ENCODE assay signal across 2 cellular contexts in the genomic region with DNA sequence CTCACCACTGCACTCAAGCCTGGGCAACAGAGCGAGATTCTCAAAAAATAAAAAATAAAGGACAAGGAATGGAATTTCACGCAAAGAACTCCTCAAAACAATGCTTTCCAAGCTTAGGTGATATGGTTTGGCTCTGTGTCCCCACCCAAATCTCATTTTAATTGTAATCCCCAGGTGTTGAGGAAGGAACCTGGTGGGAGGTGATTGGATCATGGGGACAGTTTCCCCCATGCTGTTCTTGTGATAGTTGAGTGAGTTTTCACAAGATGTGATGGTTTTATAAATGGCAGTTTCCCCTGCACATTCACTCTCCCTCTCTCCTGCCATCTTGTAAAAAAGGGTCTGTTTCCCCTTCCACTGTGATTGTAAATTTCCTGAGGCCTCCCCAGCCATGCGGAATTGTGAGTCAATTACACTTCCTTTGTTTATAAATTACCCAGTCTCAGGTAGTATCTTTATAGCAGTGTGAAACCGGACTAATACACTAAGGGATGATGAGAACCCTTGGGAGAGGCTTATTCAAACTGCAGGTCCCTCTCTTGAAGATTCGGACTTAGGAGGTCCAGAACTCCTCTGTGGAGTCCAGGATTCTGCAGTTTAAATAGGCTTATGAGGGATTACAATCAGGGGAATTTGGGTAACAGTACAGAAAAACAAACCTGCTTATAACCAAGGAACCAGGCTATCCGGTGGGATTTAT.
A peak's percentile ranks its signal among the peaks of the same experiment; 100 is the strongest.
TF ChIP-seq lines count a peak whose summit lies in the region.

No MANE protein-coding gene starts in this region.

TF ChIP-seq in GM23338, 12 proteins besides CTCF, POLR2A, EP300 and RAD21:
- TF ChIP-seq NANOG (IDR thresholded peaks at IDR 0.05; ENCODE audit: borderline replicate concordance): 0 out of 2 replicates have a peak, but pooled peaks have one; percentile 27
- TF ChIP-seq, protein P1, sequence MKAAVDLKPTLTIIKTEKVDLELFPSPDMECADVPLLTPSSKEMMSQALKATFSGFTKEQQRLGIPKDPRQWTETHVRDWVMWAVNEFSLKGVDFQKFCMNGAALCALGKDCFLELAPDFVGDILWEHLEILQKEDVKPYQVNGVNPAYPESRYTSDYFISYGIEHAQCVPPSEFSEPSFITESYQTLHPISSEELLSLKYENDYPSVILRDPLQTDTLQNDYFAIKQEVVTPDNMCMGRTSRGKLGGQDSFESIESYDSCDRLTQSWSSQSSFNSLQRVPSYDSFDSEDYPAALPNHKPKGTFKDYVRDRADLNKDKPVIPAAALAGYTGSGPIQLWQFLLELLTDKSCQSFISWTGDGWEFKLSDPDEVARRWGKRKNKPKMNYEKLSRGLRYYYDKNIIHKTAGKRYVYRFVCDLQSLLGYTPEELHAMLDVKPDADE (IDR thresholded peaks at IDR 0.05): no peak
TF ChIP-seq in GM23338: peak in this region for 1.

TF ChIP-seq in endothelial cell of umbilical vein, 7 proteins besides CTCF, POLR2A, EP300 and RAD21:
- TF ChIP-seq EZH2 (IDR thresholded peaks at IDR 0.05; ENCODE audit: borderline replicate concordance, low read depth, low read length, severe bottlenecking) (no peak), JUN (IDR thresholded peaks at IDR 0.05; ENCODE audit: borderline replicate concordance, insufficient read depth, insufficient read length, low read depth) (no peak), GATA2 (IDR thresholded peaks at IDR 0.05; ENCODE audit: insufficient read depth, insufficient read length, low read depth, low read length) (no peak), POLR2AphosphoS5 (IDR thresholded peaks at IDR 0.05; ENCODE audit: insufficient read depth, low read depth, low read length) (no peak), FOS (IDR thresholded peaks at IDR 0.05; ENCODE audit: borderline replicate concordance, insufficient read depth, low read length) (no peak), MYC (IDR thresholded peaks at IDR 0.05; ENCODE audit: low read depth, low read length) (no peak)
- TF ChIP-seq, protein P2, sequence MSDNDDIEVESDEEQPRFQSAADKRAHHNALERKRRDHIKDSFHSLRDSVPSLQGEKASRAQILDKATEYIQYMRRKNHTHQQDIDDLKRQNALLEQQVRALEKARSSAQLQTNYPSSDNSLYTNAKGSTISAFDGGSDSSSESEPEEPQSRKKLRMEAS (IDR thresholded peaks at IDR 0.05; ENCODE audit: insufficient read depth, insufficient read length): no peak
